18 cellular contexts compared by ENCODE assay signal in genomic region chr17:63817736-63818385, GRCh38. TPM values are rescaled to one million over a fixed set of nuclear protein-coding genes. Genes with fewer than 3 reads are reported as not detected.
A peak's percentile ranks its signal among the peaks of the same experiment; 100 is the strongest.
DNase-seq lines count a peak whose midpoint lies in the region; ATAC-seq and TF ChIP-seq lines count a peak whose summit lies in the region.
"Had no signal": no experiment of that assay in that cellular context is flagged by ENCODE, and none has a peak within 500 bp of the region (broad histone marks: within the 10 kb centered on the region; RNA-seq: fewer than 3 reads in every experiment).

No MANE protein-coding gene starts in this region.

- no peak for TF ChIP-seq CTCF in Calu3 (IDR thresholded peaks at IDR 0.05; ENCODE audit: unreplicated experiment)
- TF ChIP-seq CTCF in glutamatergic neuron (IDR thresholded peaks at IDR 0.05; ENCODE audit: partially characterized antibody, unreplicated experiment) = no peak

- H3K4me1 Mint-ChIP-seq in Calu3 (ENCODE audit: low read depth, unreplicated experiment) = peaks cover 29% of the 10 kb centered on the region
- H3K4me1 Mint-ChIP-seq in T-cell = peaks cover 9 to 29% (median 12%) of the 10 kb centered on the region in 3 donors
- H3K4me1 Mint-ChIP-seq in glutamatergic neuron (ENCODE audit: low read depth, unreplicated experiment) = peaks cover 2% of the 10 kb centered on the region

- CTCF ChIA-PET in Calu3 (lab: Charles Lee) (interaction anchor here (0.6 kb wide), 1 partner anchor 21 kb away, joined by 3 read pairs; no protein-coding TSS in a partner anchor), T-cell (lab: Charles Lee) (interaction anchor here in 1 of 2 donors (0.6 kb wide), 1 partner anchor 49 kb away, joined by 6 read pairs; no protein-coding TSS in a partner anchor)

- H3K27ac Mint-ChIP-seq in Calu3 (ENCODE audit: unreplicated experiment) = peak overlapping the region; percentile 83
- H3K27ac Mint-ChIP-seq in T-cell = peak overlapping the region; percentile 1 to 58
- peak overlapping the region; percentile 28 for H3K27ac Mint-ChIP-seq in glutamatergic neuron (ENCODE audit: unreplicated experiment)
- H3K27ac Mint-ChIP-seq: T-helper 1 cell treated with Interleukin-12 subunit alpha and Interleukin-12 subunit beta and Interleukin-4 antibody, amounts not matched to agents 30 μg/mL and 1 μg/mL, for 36 hours had no signal

- POLR2A ChIA-PET in T-cell (lab: Charles Lee) = interaction anchor here (0.6 to 0.7 kb wide), 3 partner anchors 14 to 77 kb away, joined by 3 read pairs; no protein-coding TSS in a partner anchor

- H3K27me3 ChIP-seq in BLaER1 = no peaks in the 10 kb centered on the region

- peaks cover 64% of the 10 kb centered on the region for H4K20me1 ChIP-seq in BLaER1

- H3K9me3 ChIP-seq in BLaER1 = no peaks in the 10 kb centered on the region
- H3K9me3 ChIP-seq: prostate gland, thoracic aorta had no signal

- peaks cover 48% of the 10 kb centered on the region for H3K4me1 ChIP-seq in BLaER1
- H3K4me1 ChIP-seq: prostate gland had no signal

- TSS peak; percentile 77 for BruUV-seq in Calu3 (replicated peaks; lab: Mats Ljungman, UMichigan)

- peaks cover 71% of the 10 kb centered on the region for H3K36me3 Mint-ChIP-seq in Calu3 (ENCODE audit: insufficient read depth, unreplicated experiment)
- peaks cover 72% of the 10 kb centered on the region for H3K36me3 Mint-ChIP-seq in T-cell
- H3K36me3 Mint-ChIP-seq in glutamatergic neuron (ENCODE audit: unreplicated experiment) = no peaks in the 10 kb centered on the region

- no peak overlapping the region for H3K27ac ChIP-seq in BLaER1
- H3K27ac ChIP-seq: prostate gland, skin epidermis, thoracic aorta had no signal

- DNase-seq in Calu3 (no peak), T-cell (no peak), glutamatergic neuron (no peak), anterior cingulate cortex (lab: John Stamatoyannopoulos, UW) (no peak)
- DNase-seq: activated gamma-delta T cell; DMS53; naive thymus-derived CD8-positive, alpha-beta T cell; NCI-H2029; Right ventricle myocardium superior had no signal

- H3K36me3 ChIP-seq in BLaER1 = peaks cover 100% of the 10 kb centered on the region

- no peak overlapping the region for H3K9ac ChIP-seq in BLaER1

- ATAC-seq in T-cell (replicated peaks in 1 of 4) (no peak), HG02678 (IDR thresholded peaks at IDR 0.05; ENCODE audit: unreplicated experiment) (no peak), GM19328 (IDR thresholded peaks at IDR 0.05; ENCODE audit: unreplicated experiment) (no peak), HG03045 (IDR thresholded peaks at IDR 0.05; ENCODE audit: unreplicated experiment) (no peak)
- ATAC-seq: naive thymus-derived CD8-positive, alpha-beta T cell had no signal

- H3K27me3 Mint-ChIP-seq in Calu3 (ENCODE audit: unreplicated experiment) = no peaks in the 10 kb centered on the region
- H3K27me3 Mint-ChIP-seq in T-cell = no peaks in the 10 kb centered on the region
- H3K27me3 Mint-ChIP-seq in glutamatergic neuron (ENCODE audit: unreplicated experiment) = peaks cover 11% of the 10 kb centered on the region
- H3K27me3 Mint-ChIP-seq: naive thymus-derived CD8-positive, alpha-beta T cell had no signal

- intact Hi-C loops in Calu3 (cut with micrococcal nuclease; ENCODE audit: unreplicated experiment) = no loop called here

- no peaks in the 10 kb centered on the region for H3K9me3 Mint-ChIP-seq in Calu3 (ENCODE audit: low read depth, unreplicated experiment)
- H3K9me3 Mint-ChIP-seq in T-cell = no peaks in the 10 kb centered on the region
- peaks cover 9% of the 10 kb centered on the region for H3K9me3 Mint-ChIP-seq in glutamatergic neuron (ENCODE audit: unreplicated experiment)
- H3K9me3 Mint-ChIP-seq: naive thymus-derived CD8-positive, alpha-beta T cell; T-helper 1 cell treated with Interleukin-12 subunit alpha and Interleukin-12 subunit beta and Interleukin-4 antibody, amounts not matched to agents 30 μg/mL and 1 μg/mL, for 36 hours had no signal

- peak overlapping the region; percentile 89; the same call in 1 of the 2 replicates for H3K4me2 ChIP-seq in BLaER1

- H3K4me3 ChIP-seq in BLaER1 = no peak overlapping the region
- H3K4me3 ChIP-seq: prostate gland, skin epidermis, thoracic aorta had no signal

- H3K4me3 Mint-ChIP-seq in Calu3 (ENCODE audit: low read depth, unreplicated experiment) (no peak overlapping the region), T-cell (no peak overlapping the region), glutamatergic neuron (ENCODE audit: unreplicated experiment) (no peak overlapping the region)
- H3K4me3 Mint-ChIP-seq: CD14-positive monocyte; T-helper 1 cell treated with Interleukin-12 subunit alpha and Interleukin-12 subunit beta and Interleukin-4 antibody, amounts not matched to agents 30 μg/mL and 1 μg/mL, for 36 hours had no signal

RNA-seq across cellular contexts. Expression of gene PSMC5, which starts 9.4 kb away (rescaled TPM):
- total RNA-seq in Calu3 (2022) (91.4 and 95.1 TPM in 2 replicates), T-cell (100 to 1,000 TPM in 3 of 5 donors, 10 to 100 TPM in 2; 83.9 to 114 (median 107) TPM), glutamatergic neuron (ENCODE audit: unreplicated experiment) (133 TPM)

RNA-seq across cellular contexts. Expression of gene FTSJ3, which starts 9.6 kb away (rescaled TPM):
- total RNA-seq in Calu3 (2022) = 43.3 and 46.0 TPM in 2 replicates
- 10 to 100 TPM; 39.4 to 64.9 (median 53.3) TPM for total RNA-seq in T-cell
- 42.0 TPM for total RNA-seq in glutamatergic neuron (ENCODE audit: unreplicated experiment)

RNA-seq across cellular contexts. Expression of gene SMARCD2, which starts 24.6 kb away (rescaled TPM):
- 46.7 and 50.6 TPM in 2 replicates for total RNA-seq in Calu3 (2022)
- total RNA-seq in T-cell = 100 to 1,000 TPM in 4 of 5 donors, 10 to 100 TPM in 1; 94.9 to 129 (median 121) TPM
- total RNA-seq in glutamatergic neuron (ENCODE audit: unreplicated experiment) = 84.5 TPM

RNA-seq across cellular contexts. Expression of gene DDX42, which starts 43.9 kb away (rescaled TPM):
- total RNA-seq in Calu3 (2022) = 87.8 and 99.5 TPM in 2 replicates
- total RNA-seq in T-cell = 100 to 1,000 TPM; 110 to 141 (median 123) TPM
- total RNA-seq in glutamatergic neuron (ENCODE audit: unreplicated experiment) = 181 TPM

RNA-seq across cellular contexts. Expression of gene CCDC47, which starts 44.5 kb away (rescaled TPM):
- total RNA-seq in Calu3 (2022) = 80.5 and 82.0 TPM in 2 replicates
- 10 to 100 TPM; 25.4 to 37.0 (median 33.0) TPM for total RNA-seq in T-cell
- total RNA-seq in glutamatergic neuron (ENCODE audit: unreplicated experiment) = 56.4 TPM

Comparison
In these comparisons a context has a peak if more than half of its experiments do, and no peak if none do; other contexts are left out.
1. H3K27ac Mint-ChIP-seq: peak in every context shown above with its lines; median percentile 83 in Calu3; 30 in T-cell; 28 in glutamatergic neuron.